In the genomic region with DNA sequence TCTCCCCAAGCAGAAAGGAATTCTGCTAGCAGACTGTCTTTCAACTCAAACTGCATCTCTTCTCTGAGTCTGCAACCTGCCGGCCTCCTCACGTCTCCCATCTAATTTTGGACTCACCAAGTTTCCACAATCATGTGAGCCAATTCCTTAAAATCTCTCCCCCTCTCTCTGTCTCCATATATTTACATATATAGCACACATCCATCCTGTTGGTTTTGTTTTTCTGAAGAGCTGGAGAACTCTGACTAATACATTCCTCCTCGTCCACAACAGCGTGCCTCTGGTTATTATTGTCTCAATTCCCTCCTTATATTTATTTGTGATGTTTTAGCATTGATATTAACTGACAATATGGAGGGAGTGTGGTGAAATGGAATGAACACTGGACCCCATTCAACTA, we compare ENCODE assay signal across 24 cellular contexts. TPM values are rescaled to one million over a fixed set of nuclear protein-coding genes. Genes with fewer than 3 reads are reported as not detected.
DNase-seq lines count a peak whose midpoint lies in the region; ATAC-seq and TF ChIP-seq lines count a peak whose summit lies in the region.
"Had no signal": no experiment of that assay in that cellular context is flagged by ENCODE, and none has a peak within 500 bp of the region (broad histone marks: within the 10 kb centered on the region; RNA-seq: fewer than 3 reads in every experiment).

No MANE protein-coding gene starts in this region.

- ATAC-seq in PC-3 (peak; percentile 27; the same call in 1 of the 2 replicates), HG02642 (IDR thresholded peaks at IDR 0.05; ENCODE audit: poor library complexity, unreplicated experiment) (no peak)
- ATAC-seq in stimulated activated effector memory CD8-positive, alpha-beta T cell treated with anti-CD3 and anti-CD28 coated beads, Interleukin-12 subunit alpha, Interleukin-12 subunit beta, amount 100 ng/mL, for 72 hours = no peak
- ATAC-seq: gastroesophageal sphincter, GM12878, Panc1 had no signal

- no peak for TF ChIP-seq CTCF in BJ (IDR thresholded peaks at IDR 0.05; ENCODE audit: insufficient read depth, low read depth, low read length)
- TF ChIP-seq CTCF in PC-3 (conservative IDR thresholded peaks at IDR 0.05; ENCODE audit: low read depth, low read length) = no peak

- H3K4me3 ChIP-seq in BJ (ENCODE audit: low read depth, low read length) (no peak overlapping the region), PC-3 (ENCODE audit: low read length) (no peak overlapping the region)
- H3K4me3 ChIP-seq: gastroesophageal sphincter, GM12878, left ventricle myocardium inferior, thoracic aorta had no signal

- no peaks in the 10 kb centered on the region for H3K79me2 ChIP-seq in PC-3 (ENCODE audit: low read length)

- no peaks in the 10 kb centered on the region for H3F3A ChIP-seq in PC-3 (ENCODE audit: low read length, unreplicated experiment)

- H2AFZ ChIP-seq in PC-3 (ENCODE audit: low read length) = no peak overlapping the region

- no peaks in the 10 kb centered on the region for H3K9me3 ChIP-seq in PC-3 (ENCODE audit: low read length)
- H3K9me3 ChIP-seq: gastroesophageal sphincter, left ventricle myocardium inferior, thoracic aorta had no signal

- H3K27me3 ChIP-seq in BJ (ENCODE audit: control insufficient read depth, insufficient read depth, low read length) = 0 out of 2 replicates have a peak, but pooled peaks cover 1% of the 10 kb centered on the region
- H3K27me3 ChIP-seq in PC-3 (ENCODE audit: low read length) = no peaks in the 10 kb centered on the region

- H3K9ac ChIP-seq in PC-3 (ENCODE audit: low read length) = no peak overlapping the region

- no peaks in the 10 kb centered on the region for H3K9me2 ChIP-seq in PC-3 (replicated peaks; ENCODE audit: low read length)

- BruUV-seq in PC-3 (replicated peaks; lab: Mats Ljungman, UMichigan) = no TSS peak

- H3K36me3 ChIP-seq in BJ (ENCODE audit: control insufficient read depth, insufficient read depth, low read length) = no peaks in the 10 kb centered on the region
- H3K36me3 ChIP-seq in PC-3 (ENCODE audit: low read depth, low read length) = no peaks in the 10 kb centered on the region
- H3K36me3 ChIP-seq: gastroesophageal sphincter, left ventricle myocardium inferior, thoracic aorta had no signal

- no peaks in the 10 kb centered on the region for H3K9me3 Mint-ChIP-seq in stimulated activated effector memory CD8-positive, alpha-beta T cell treated with anti-CD3 and anti-CD28 coated beads, Interleukin-12 subunit alpha, Interleukin-12 subunit beta, amount 100 ng/mL, for 72 hours
- H3K9me3 Mint-ChIP-seq: activated naive CD4-positive, alpha-beta T cell treated with anti-CD3 and anti-CD28 coated beads, Interleukin-2, amount 50 U/mL, for 24 hours; activated T-cell treated with anti-CD3 and anti-CD28 coated beads, Interleukin-2, amount 50 U/mL, for 24 hours; central memory CD8-positive, alpha-beta T cell had no signal

- CTCF ChIA-PET in BJ (lab: Yijun Ruan, JAX) = interaction anchor here (0.6 to 1.5 kb wide), 2 partner anchors 33 to 101 kb away, joined by 3 to 6 read pairs; no protein-coding TSS in a partner anchor
- CTCF ChIA-PET in PC-3 (lab: Charles Lee) = no interaction called here

- no peak overlapping the region for H3K4me3 Mint-ChIP-seq in stimulated activated effector memory CD8-positive, alpha-beta T cell treated with anti-CD3 and anti-CD28 coated beads, Interleukin-12 subunit alpha, Interleukin-12 subunit beta, amount 100 ng/mL, for 72 hours
- H3K4me3 Mint-ChIP-seq: activated naive CD4-positive, alpha-beta T cell treated with anti-CD3 and anti-CD28 coated beads, Interleukin-2, amount 50 U/mL, for 24 hours; activated T-cell treated with anti-CD3 and anti-CD28 coated beads, Interleukin-2, amount 50 U/mL, for 24 hours; B cell; central memory CD8-positive, alpha-beta T cell had no signal

- H3K4me1 Mint-ChIP-seq in stimulated activated effector memory CD8-positive, alpha-beta T cell treated with anti-CD3 and anti-CD28 coated beads, Interleukin-12 subunit alpha, Interleukin-12 subunit beta, amount 100 ng/mL, for 72 hours = no peaks in the 10 kb centered on the region
- H3K4me1 Mint-ChIP-seq: activated naive CD4-positive, alpha-beta T cell treated with anti-CD3 and anti-CD28 coated beads, Interleukin-2, amount 50 U/mL, for 24 hours; B cell; central memory CD8-positive, alpha-beta T cell had no signal

- H3K27ac Mint-ChIP-seq in stimulated activated effector memory CD8-positive, alpha-beta T cell treated with anti-CD3 and anti-CD28 coated beads, Interleukin-12 subunit alpha, Interleukin-12 subunit beta, amount 100 ng/mL, for 72 hours = no peak overlapping the region
- H3K27ac Mint-ChIP-seq: activated naive CD4-positive, alpha-beta T cell treated with anti-CD3 and anti-CD28 coated beads, Interleukin-2, amount 50 U/mL, for 24 hours; activated T-cell treated with anti-CD3 and anti-CD28 coated beads, Interleukin-2, amount 50 U/mL, for 24 hours; B cell had no signal

- H3K36me3 Mint-ChIP-seq in stimulated activated effector memory CD8-positive, alpha-beta T cell treated with anti-CD3 and anti-CD28 coated beads, Interleukin-12 subunit alpha, Interleukin-12 subunit beta, amount 100 ng/mL, for 72 hours = no peaks in the 10 kb centered on the region
- H3K36me3 Mint-ChIP-seq: activated naive CD4-positive, alpha-beta T cell treated with anti-CD3 and anti-CD28 coated beads, Interleukin-2, amount 50 U/mL, for 24 hours had no signal

- peaks cover 54% of the 10 kb centered on the region for H3K4me1 ChIP-seq in PC-3 (ENCODE audit: insufficient read depth, low read length)
- H3K4me1 ChIP-seq: gastroesophageal sphincter, left ventricle myocardium inferior had no signal

- peak overlapping the region; percentile 5; the same call in 1 of the 2 replicates for H3K4me2 ChIP-seq in PC-3 (ENCODE audit: low read length)

- no peaks in the 10 kb centered on the region for H4K20me1 ChIP-seq in PC-3 (ENCODE audit: low read length)

- peak; percentile 36 for DNase-seq in BJ (ENCODE audit: low read depth)
- DNase-seq in PC-3 = peak; percentile 72
- DNase-seq in dedifferentiated amniotic fluid mesenchymal stem cell (ENCODE audit: extremely low spot score) = peak; percentile 33
- peak; percentile 51 for DNase-seq in myocyte (ENCODE audit: low read depth)
- DNase-seq in stimulated activated effector memory CD8-positive, alpha-beta T cell treated with anti-CD3 and anti-CD28 coated beads, Interleukin-12 subunit alpha, Interleukin-12 subunit beta, amount 100 ng/mL, for 72 hours (ENCODE audit: low spot score in 2 of 2) = no peak
- DNase-seq in activated CD4-positive, alpha-beta T cell treated with anti-CD3 and anti-CD28 coated beads for 4 hours = no peak
- no peak for DNase-seq in activated CD4-positive, alpha-beta T cell treated with anti-CD3 and anti-CD28 coated beads, Interleukin-2, amount 50 U/mL, for 1 hour
- DNase-seq: activated CD4-positive, alpha-beta T cell treated with anti-CD3 and anti-CD28 coated beads, Interleukin-2, amount 50 U/mL, for 48 hours; activated T-cell treated with anti-CD3 and anti-CD28 coated beads, Interleukin-2, amount 50 U/mL, for 24 hours; Calu3; effector memory CD4-positive, alpha-beta T cell; left ventricle myocardium inferior; NCI-H1092 treated with DMSO at 0.1 percent for 48 hours; NCI-H2171; NCI-H82; small intestine had no signal

- intact Hi-C loops in PC-3 (cut with micrococcal nuclease) = no loop called here

- H3K27ac ChIP-seq in PC-3 (ENCODE audit: low read length) = peak overlapping the region; percentile 35; the same call in 1 of the 2 replicates
- H3K27ac ChIP-seq: gastroesophageal sphincter, left ventricle myocardium inferior, thoracic aorta had no signal

- POLR2A ChIA-PET in BJ (lab: Charles Lee) (interaction anchor here (0.7 kb wide), 1 partner anchor 12 kb away, joined by 3 read pairs; no protein-coding TSS in a partner anchor), PC-3 (lab: Charles Lee; ENCODE audit: unreplicated experiment) (no interaction called here)

RNA-seq across cellular contexts. Expression of a gene that starts 29.6 kb away (rescaled TPM):
- 4.8 and 6.1 TPM in 2 replicates for polyA plus RNA-seq in BJ (2011; rRNA removed)
- 2.6 and 4.2 TPM in 2 replicates for polyA minus RNA-seq in BJ (2011; rRNA and poly(A)+ RNA removed)
- total RNA-seq in PC-3 (2014; rRNA removed) = 71.4 and 97.1 TPM in 2 replicates
- 42.9 and 48.1 TPM in 2 replicates for total RNA-seq in myocyte
- 62.7 TPM for polyA plus RNA-seq in myocyte (2012)
- total RNA-seq: B cell had no signal

Comparison
In these comparisons a context has a peak if more than half of its experiments do, and no peak if none do; other contexts are left out.
1. DNase-seq: peak in BJ (single experiment), PC-3 (single experiment), dedifferentiated amniotic fluid mesenchymal stem cell (single experiment) and myocyte (single experiment); none in stimulated activated effector memory CD8-positive, alpha-beta T cell treated with anti-CD3 and anti-CD28 coated beads, Interleukin-12 subunit alpha, Interleukin-12 subunit beta, amount 100 ng/mL, for 72 hours (0 of 2), activated CD4-positive, alpha-beta T cell treated with anti-CD3 and anti-CD28 coated beads for 4 hours (0 of 2) and activated CD4-positive, alpha-beta T cell treated with anti-CD3 and anti-CD28 coated beads, Interleukin-2, amount 50 U/mL, for 1 hour (single experiment).